17 cellular contexts compared by ENCODE assay signal in genomic region chr7:136087881-136088280, GRCh38.
DNase-seq lines count a peak whose midpoint lies in the region; ATAC-seq and TF ChIP-seq lines count a peak whose summit lies in the region.
"Had no signal": no experiment of that assay in that cellular context is flagged by ENCODE, and none has a peak within 500 bp of the region (broad histone marks: within the 10 kb centered on the region; RNA-seq: fewer than 3 reads in every experiment).

No MANE protein-coding gene starts in this region.

- peak overlapping the region; percentile 59 for H3K4me3 Mint-ChIP-seq in Caco-2 (ENCODE audit: unreplicated experiment)
- H3K4me3 Mint-ChIP-seq in HFFc6: peak overlapping the region; percentile 94
- peak overlapping the region; percentile 38 for H3K4me3 Mint-ChIP-seq in mesothelial cell of epicardium
- peak overlapping the region; percentile 27 for H3K4me3 Mint-ChIP-seq in progenitor cell of endocrine pancreas (ENCODE audit: low read depth)
- H3K4me3 Mint-ChIP-seq: CD4-positive, CD25-positive, alpha-beta regulatory T cell; GM23338 had no signal

- intact Hi-C loops in Caco-2 (cut with micrococcal nuclease; ENCODE audit: unreplicated experiment): loop anchor here (10.0 kb wide), 1 partner anchor 283 kb away; no protein-coding TSS in a partner anchor

- TF ChIP-seq CTCF in Caco-2 (IDR thresholded peaks at IDR 0.05; ENCODE audit: insufficient read depth in 1 of 2, low read depth in 1 of 2, low read length in 1 of 2, severe bottlenecking in 1 of 2, unreplicated experiment in 1 of 2): no peak
- TF ChIP-seq CTCF in HFFc6 (IDR thresholded peaks at IDR 0.05): no peak
- TF ChIP-seq CTCF in mesothelial cell of epicardium (IDR thresholded peaks at IDR 0.05; ENCODE audit: unreplicated experiment): no peak
- no peak for TF ChIP-seq CTCF in progenitor cell of endocrine pancreas (IDR thresholded peaks at IDR 0.05; ENCODE audit: unreplicated experiment)
- TF ChIP-seq CTCF in GM13976 (IDR thresholded peaks at IDR 0.05; ENCODE audit: borderline replicate concordance, control extremely low read depth, extremely low read depth, insufficient read depth, missing control alignments): no peak

- H3K27me3 ChIP-seq in Caco-2 (replicated peaks; ENCODE audit: control insufficient read depth, insufficient read depth, low read length): no peaks in the 10 kb centered on the region
- H3K27me3 ChIP-seq: BLaER1 treated with 17β-estradiol and CSF1 and Interleukin-3, amounts not matched to agents 10 nM and 100 nM had no signal

- ATAC-seq in HG03039 (IDR thresholded peaks at IDR 0.05; ENCODE audit: unreplicated experiment): no peak
- no peak for ATAC-seq in HG02884 (IDR thresholded peaks at IDR 0.05; ENCODE audit: unreplicated experiment)
- ATAC-seq: GM12878, GM23338 had no signal

- POLR2A ChIA-PET in Caco-2 (lab: Charles Lee): no interaction called here

- H3K9me3 Mint-ChIP-seq in Caco-2 (ENCODE audit: unreplicated experiment) (peaks cover 4% of the 10 kb centered on the region), HFFc6 (no peaks in the 10 kb centered on the region), mesothelial cell of epicardium (peaks cover 9% of the 10 kb centered on the region), progenitor cell of endocrine pancreas (ENCODE audit: low read depth) (peaks cover 8% of the 10 kb centered on the region)

- peaks cover 11% of the 10 kb centered on the region; the same call in 1 of the 2 replicates for H3K4me1 ChIP-seq in Caco-2
- H3K4me1 ChIP-seq: BLaER1 treated with 17β-estradiol and CSF1 and Interleukin-3, amounts not matched to agents 10 nM and 100 nM had no signal

- peaks cover 8% of the 10 kb centered on the region for H3K27me3 Mint-ChIP-seq in Caco-2 (ENCODE audit: insufficient read depth, unreplicated experiment)
- H3K27me3 Mint-ChIP-seq in HFFc6 (ENCODE audit: insufficient read depth): no peaks in the 10 kb centered on the region; the same call in 1 of the 2 replicates
- H3K27me3 Mint-ChIP-seq in mesothelial cell of epicardium (ENCODE audit: low read depth): no peaks in the 10 kb centered on the region
- no peaks in the 10 kb centered on the region for H3K27me3 Mint-ChIP-seq in progenitor cell of endocrine pancreas
- H3K27me3 Mint-ChIP-seq: CD4-positive, CD25-positive, alpha-beta regulatory T cell had no signal

- no TSS peak for BruUV-seq in Caco-2 (replicated peaks; lab: Mats Ljungman, UMichigan)

- H3K36me3 Mint-ChIP-seq in Caco-2 (ENCODE audit: insufficient read depth, unreplicated experiment): no peaks in the 10 kb centered on the region
- H3K36me3 Mint-ChIP-seq in HFFc6 (ENCODE audit: low read depth): no peaks in the 10 kb centered on the region
- H3K36me3 Mint-ChIP-seq in mesothelial cell of epicardium: peaks cover 1% of the 10 kb centered on the region
- no peaks in the 10 kb centered on the region for H3K36me3 Mint-ChIP-seq in progenitor cell of endocrine pancreas (ENCODE audit: insufficient read depth)

- no peaks in the 10 kb centered on the region for H3K9me3 ChIP-seq in Caco-2

- in situ Hi-C loops in GM13976 (cut with MboI; ENCODE audit: low sequenced_read_pairs, unreplicated experiment): no loop called here

- DNase-seq in Caco-2: no peak
- DNase-seq in HFFc6: no peak
- no peak for DNase-seq in mesothelial cell of epicardium (ENCODE audit: low spot score in 2 of 2, unreplicated experiment in 2 of 2)
- no peak for DNase-seq in progenitor cell of endocrine pancreas (ENCODE audit: low spot score, unreplicated experiment)
- DNase-seq in NCI-H345 treated with DMSO at 0.1 percent for 48 hours (lab: John Stamatoyannopoulos, UW; ENCODE audit: unreplicated experiment): no peak
- DNase-seq in GM13976 (ENCODE audit: low spot score): no peak
- DNase-seq: ACHN; Calu3; CD4-positive, CD25-positive, alpha-beta regulatory T cell; DMS 273 treated with DMSO at 0.1 percent for 48 hours; DMS79; H7 had no signal

- H3K4me1 Mint-ChIP-seq in Caco-2 (ENCODE audit: low read depth, unreplicated experiment): no peaks in the 10 kb centered on the region
- peaks cover 21% of the 10 kb centered on the region; the same call in 1 of the 2 replicates for H3K4me1 Mint-ChIP-seq in HFFc6 (ENCODE audit: low read depth)
- H3K4me1 Mint-ChIP-seq in mesothelial cell of epicardium: peaks cover 14% of the 10 kb centered on the region
- peaks cover 3% of the 10 kb centered on the region for H3K4me1 Mint-ChIP-seq in progenitor cell of endocrine pancreas (ENCODE audit: low read depth)

- H3K4me3 ChIP-seq in Caco-2 (ENCODE audit: low read depth, low read length): no peak overlapping the region
- H3K4me3 ChIP-seq: BLaER1 treated with 17β-estradiol and CSF1 and Interleukin-3, amounts not matched to agents 10 nM and 100 nM; GM12878; GM23338 had no signal

- H3K27ac Mint-ChIP-seq in Caco-2 (ENCODE audit: unreplicated experiment) (no peak overlapping the region), HFFc6 (no peak overlapping the region), mesothelial cell of epicardium (peak overlapping the region; percentile 81), progenitor cell of endocrine pancreas (no peak overlapping the region)
- H3K27ac Mint-ChIP-seq: CD4-positive, CD25-positive, alpha-beta regulatory T cell; GM23338 had no signal

- H3K36me3 ChIP-seq in Caco-2 (ENCODE audit: control insufficient read depth, insufficient read depth, low read length): no peaks in the 10 kb centered on the region
- H3K36me3 ChIP-seq: BLaER1 treated with 17β-estradiol and CSF1 and Interleukin-3, amounts not matched to agents 10 nM and 100 nM had no signal

- CTCF ChIA-PET in Caco-2 (lab: Charles Lee): no interaction called here

Comparison
In these comparisons a context has a peak if more than half of its experiments do, and no peak if none do; other contexts are left out.
1. H3K4me3 Mint-ChIP-seq: peak in every context shown above with its lines; median percentile 94 in HFFc6; 59 in Caco-2; 38 in mesothelial cell of epicardium; 27 in progenitor cell of endocrine pancreas.